29 cellular contexts compared by ENCODE assay signal in genomic region chr1:61124078-61124477, GRCh38. TPM values are rescaled to one million over a fixed set of nuclear protein-coding genes. Genes with fewer than 3 reads are reported as not detected.
DNase-seq lines count a peak whose midpoint lies in the region; ATAC-seq and TF ChIP-seq lines count a peak whose summit lies in the region.
"Had no signal": no experiment of that assay in that cellular context is flagged by ENCODE, and none has a peak within 500 bp of the region (broad histone marks: within the 10 kb centered on the region; RNA-seq: fewer than 3 reads in every experiment).

No MANE protein-coding gene starts in this region.

- H3K14ac ChIP-seq in trophoblast cell (ENCODE audit: low read length), result no peak overlapping the region

- TF ChIP-seq CTCF in VCaP (conservative IDR thresholded peaks at IDR 0.05), result no peak

- no peaks in the 10 kb centered on the region for H3K79me2 ChIP-seq in trophoblast cell (ENCODE audit: control insufficient read depth, insufficient read depth, low read length, poor library complexity)
- H3K79me2 ChIP-seq: parathyroid adenoma had no signal

- H3K27me3 Mint-ChIP-seq in activated T-cell treated with anti-CD3 and anti-CD28 coated beads, Interleukin-2, amount 50 U/mL, for 72 hours (ENCODE audit: low read depth), result no peaks in the 10 kb centered on the region
- H3K27me3 Mint-ChIP-seq: activated B cell treated with CpG ODN at 0.5 μM for 24 hours; stimulated activated naive B cell treated with anti-CD40 and anti-IgM and Interleukin-4, amounts not matched to agents 10 μg/mL and 1 μg/mL and 100 μg/mL, for 72 hours had no signal

- no peak overlapping the region for H2BK5ac ChIP-seq in trophoblast cell (ENCODE audit: low read depth, low read length, poor library complexity)

- no peak overlapping the region for H2BK120ac ChIP-seq in trophoblast cell (ENCODE audit: insufficient read depth, low read length, poor library complexity)

- H3K4me1 Mint-ChIP-seq in activated T-cell treated with anti-CD3 and anti-CD28 coated beads, Interleukin-2, amount 50 U/mL, for 72 hours (ENCODE audit: low read depth), result no peaks in the 10 kb centered on the region
- H3K4me1 Mint-ChIP-seq: activated B cell treated with CpG ODN at 0.5 μM for 24 hours; stimulated activated naive B cell treated with anti-CD40 and anti-IgM and Interleukin-4, amounts not matched to agents 10 μg/mL and 1 μg/mL and 100 μg/mL, for 72 hours had no signal

- DNase-seq in activated T-cell treated with anti-CD3 and anti-CD28 coated beads, Interleukin-2, amount 50 U/mL, for 72 hours, result no peak
- DNase-seq in activated T-cell treated with anti-CD3 and anti-CD28 coated beads for 4 hours (no peak), globus pallidus (ENCODE audit: low spot score) (peak; percentile 64), trophoblast cell (no peak)
- DNase-seq: ACHN; activated B cell treated with CpG ODN at 0.5 μM for 24 hours; activated CD4-positive, alpha-beta T cell treated with anti-CD3 and anti-CD28 coated beads, Interleukin-2, amount 50 U/mL, for 48 hours; activated naive CD8-positive, alpha-beta T cell treated with anti-CD3 and anti-CD28 coated beads for 36 hours; central memory CD4-positive, alpha-beta T cell; dermis blood vessel endothelial cell; DMS53; GM23248; HFFc6; Karpas-422; NCI-H1930; NCI-H345; NCI-H774; stimulated activated CD4-positive, alpha-beta T cell treated with anti-CD3 and anti-CD28 coated beads, Interleukin-4, amount 100 ng/mL, for 4 hours; stimulated activated naive B cell treated with anti-CD40 and anti-IgM and Interleukin-4, amounts not matched to agents 10 μg/mL and 1 μg/mL and 100 μg/mL, for 72 hours; tibial artery had no signal

- no peaks in the 10 kb centered on the region for H3K36me3 Mint-ChIP-seq in activated T-cell treated with anti-CD3 and anti-CD28 coated beads, Interleukin-2, amount 50 U/mL, for 72 hours (ENCODE audit: insufficient read depth in 2 of 2)
- H3K36me3 Mint-ChIP-seq: activated naive CD8-positive, alpha-beta T cell treated with anti-CD3 and anti-CD28 coated beads for 36 hours; stimulated activated naive B cell treated with anti-CD40 and anti-IgM and Interleukin-4, amounts not matched to agents 10 μg/mL and 1 μg/mL and 100 μg/mL, for 72 hours had no signal

- H3K9ac ChIP-seq in subcutaneous abdominal adipose tissue (ENCODE audit: low read length in 5 of 5) (no peak overlapping the region), trophoblast cell (ENCODE audit: low read length) (no peak overlapping the region)
- H3K9ac ChIP-seq: GM23248, neural progenitor cell, parathyroid adenoma had no signal

- no peak overlapping the region for H3K23ac ChIP-seq in trophoblast cell (ENCODE audit: low read length)

- H3K79me1 ChIP-seq in trophoblast cell (ENCODE audit: low read length), result no peaks in the 10 kb centered on the region

- no peak overlapping the region for H3K4ac ChIP-seq in trophoblast cell (ENCODE audit: low read depth, low read length)

- H3K4me3 Mint-ChIP-seq in activated T-cell treated with anti-CD3 and anti-CD28 coated beads, Interleukin-2, amount 50 U/mL, for 72 hours, result no peak overlapping the region
- H3K4me3 Mint-ChIP-seq: activated B cell treated with CpG ODN at 0.5 μM for 24 hours; activated naive CD8-positive, alpha-beta T cell treated with anti-CD3 and anti-CD28 coated beads for 36 hours; HFFc6; neural progenitor cell; stimulated activated naive B cell treated with anti-CD40 and anti-IgM and Interleukin-4, amounts not matched to agents 10 μg/mL and 1 μg/mL and 100 μg/mL, for 72 hours had no signal

- H2AK5ac ChIP-seq in trophoblast cell (ENCODE audit: low read length), result no peak overlapping the region

- peak overlapping the region; percentile 92 for H3K27ac ChIP-seq in VCaP
- peak overlapping the region; percentile 6 for H3K27ac ChIP-seq in subcutaneous abdominal adipose tissue (ENCODE audit: low read depth, low read length)
- H3K27ac ChIP-seq in trophoblast cell (ENCODE audit: low read depth, low read length), result no peak overlapping the region
- H3K27ac ChIP-seq: ascending aorta, GM23248, neural progenitor cell, SJSA1, tibial artery had no signal

- no peak overlapping the region for H2AFZ ChIP-seq in trophoblast cell (ENCODE audit: insufficient read depth, low read length, poor library complexity)
- H2AFZ ChIP-seq: GM23248, neural progenitor cell had no signal

- no peak overlapping the region for H2BK12ac ChIP-seq in trophoblast cell (ENCODE audit: low read length)

- no peak overlapping the region for H3K4me2 ChIP-seq in trophoblast cell (ENCODE audit: low read length)
- H3K4me2 ChIP-seq: neural progenitor cell had no signal

- H3K27ac Mint-ChIP-seq in activated T-cell treated with anti-CD3 and anti-CD28 coated beads, Interleukin-2, amount 50 U/mL, for 72 hours, result no peak overlapping the region
- H3K27ac Mint-ChIP-seq: activated B cell treated with CpG ODN at 0.5 μM for 24 hours; activated naive CD8-positive, alpha-beta T cell treated with anti-CD3 and anti-CD28 coated beads for 36 hours; activated T-helper 2 cell treated with anti-CD3 and anti-CD28 coated beads, Interferon-gamma antibody, Interleukin-2, Interleukin-4, amounts not matched to agents 10 μg/mL and 5 μg/mL and 100 μg/mL, durations not matched to agents 14 hours and 24 hours and 36 hours; HFFc6; neural progenitor cell; stimulated activated naive B cell treated with anti-CD40 and anti-IgM and Interleukin-4, amounts not matched to agents 10 μg/mL and 1 μg/mL and 100 μg/mL, for 72 hours had no signal

- H3K9me3 Mint-ChIP-seq in activated T-cell treated with anti-CD3 and anti-CD28 coated beads, Interleukin-2, amount 50 U/mL, for 72 hours, result no peaks in the 10 kb centered on the region
- H3K9me3 Mint-ChIP-seq: activated B cell treated with CpG ODN at 0.5 μM for 24 hours; activated naive CD8-positive, alpha-beta T cell treated with anti-CD3 and anti-CD28 coated beads for 36 hours; activated T-helper 2 cell treated with anti-CD3 and anti-CD28 coated beads, Interferon-gamma antibody, Interleukin-2, Interleukin-4, amounts not matched to agents 10 μg/mL and 5 μg/mL and 100 μg/mL, durations not matched to agents 14 hours and 24 hours and 36 hours; HFFc6; neural progenitor cell; stimulated activated naive B cell treated with anti-CD40 and anti-IgM and Interleukin-4, amounts not matched to agents 10 μg/mL and 1 μg/mL and 100 μg/mL, for 72 hours had no signal

- ATAC-seq in activated T-cell treated with anti-CD3 and anti-CD28 coated beads, Interleukin-2, amount 50 U/mL, for 72 hours (replicated peaks in 1 of 2), result peak; percentile 41 to 95
- no peak for ATAC-seq in HG02870 (IDR thresholded peaks at IDR 0.05; ENCODE audit: unreplicated experiment)
- ATAC-seq: sciatic nerve; stimulated activated naive B cell treated with anti-CD40 and anti-IgM and Interleukin-4, amounts not matched to agents 10 μg/mL and 1 μg/mL and 100 μg/mL, for 72 hours had no signal

- no peaks in the 10 kb centered on the region for H3K9me3 ChIP-seq in subcutaneous abdominal adipose tissue (ENCODE audit: control insufficient read depth in 5 of 5, low read length in 5 of 5)
- H3K9me3 ChIP-seq in trophoblast cell (ENCODE audit: insufficient read depth, low read depth, low read length), result no peaks in the 10 kb centered on the region
- H3K9me3 ChIP-seq: ascending aorta, SJSA1, tibial artery had no signal

- H3K4me1 ChIP-seq in subcutaneous abdominal adipose tissue (ENCODE audit: control insufficient read depth in 5 of 5, insufficient read depth in 5 of 5, low read length in 5 of 5) (peaks cover 6 to 54% (median 35%) of the 10 kb centered on the region in 5 donors), trophoblast cell (ENCODE audit: control insufficient read depth in 1 of 2, insufficient read depth in 2 of 2, low read length in 2 of 2) (no peaks in the 10 kb centered on the region)
- H3K4me1 ChIP-seq: neural progenitor cell, SJSA1 had no signal

- no CpG with 5 or more reads among the region's 2 CpGs for WGBS in trophoblast cell (ENCODE audit: extremely low coverage, insufficient coverage, insufficient read length)

- no peak overlapping the region for H4K91ac ChIP-seq in trophoblast cell (ENCODE audit: low read depth, low read length)

- H3K27me3 ChIP-seq in subcutaneous abdominal adipose tissue (ENCODE audit: control insufficient read depth in 5 of 5, insufficient read depth in 4 of 5, low read length in 5 of 5) (no peaks in the 10 kb centered on the region), trophoblast cell (ENCODE audit: insufficient read depth, low read length) (no peaks in the 10 kb centered on the region)
- H3K27me3 ChIP-seq: ascending aorta, neural progenitor cell, SJSA1, tibial artery had no signal

- no peaks in the 10 kb centered on the region for H3K36me3 ChIP-seq in subcutaneous abdominal adipose tissue (ENCODE audit: control insufficient read depth in 5 of 5, insufficient read depth in 5 of 5, low read length in 5 of 5)
- no peaks in the 10 kb centered on the region for H3K36me3 ChIP-seq in trophoblast cell (ENCODE audit: control insufficient read depth in 1 of 2, insufficient read depth in 2 of 2, low read length in 2 of 2)
- H3K36me3 ChIP-seq: ascending aorta, neural progenitor cell, SJSA1, tibial artery had no signal

- H4K8ac ChIP-seq in trophoblast cell (ENCODE audit: low read depth, low read length), result no peak overlapping the region

- H3K18ac ChIP-seq in trophoblast cell (ENCODE audit: low read length), result no peak overlapping the region

- no peak overlapping the region for H4K12ac ChIP-seq in trophoblast cell (ENCODE audit: low read depth, low read length)

- no peak overlapping the region for H3K4me3 ChIP-seq in subcutaneous abdominal adipose tissue (ENCODE audit: low read depth in 1 of 5, low read length in 5 of 5)
- no peak overlapping the region for H3K4me3 ChIP-seq in trophoblast cell (ENCODE audit: low read depth, low read length)
- H3K4me3 ChIP-seq: GM23248, neural progenitor cell, SJSA1, tibial artery had no signal

RNA-seq across cellular contexts. Expression of gene NFIA, which starts 41.7 kb away (rescaled TPM):
- 10 to 100 TPM; 17.3 to 27.3 TPM for total RNA-seq in activated T-cell treated with anti-CD3 and anti-CD28 coated beads, Interleukin-2, amount 50 U/mL, for 72 hours
- polyA plus RNA-seq in trophoblast cell (2013), result 0.12 and 0.23 TPM in 2 replicates
